16 cellular contexts compared by ENCODE assay signal in the genomic region with DNA sequence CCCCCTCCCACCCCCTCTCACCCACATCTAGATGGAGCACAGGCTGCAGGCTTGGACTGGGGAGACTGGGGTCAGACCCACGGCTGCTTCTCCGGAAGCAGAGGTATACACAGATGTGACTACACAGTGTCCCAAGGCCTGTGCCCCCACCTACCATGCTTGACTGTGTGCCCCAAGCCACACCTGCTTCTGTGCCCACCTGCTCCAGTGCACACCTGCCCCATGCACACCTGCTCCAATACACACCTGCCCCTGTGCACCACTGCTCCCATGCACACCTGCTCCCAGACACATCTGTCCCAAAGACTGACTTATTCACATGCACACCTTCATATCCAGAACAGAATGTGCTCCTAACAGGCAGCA. TPM values are rescaled to one million over a fixed set of nuclear protein-coding genes. Genes with fewer than 3 reads are reported as not detected.
A peak's percentile ranks its signal among the peaks of the same experiment; 100 is the strongest.
DNase-seq lines count a peak whose midpoint lies in the region; ATAC-seq and TF ChIP-seq lines count a peak whose summit lies in the region.
"Had no signal": no experiment of that assay in that cellular context is flagged by ENCODE, and none has a peak within 500 bp of the region (broad histone marks: within the 10 kb centered on the region; RNA-seq: fewer than 3 reads in every experiment).

No MANE protein-coding gene starts in this region.

- WGBS in sigmoid colon, 2 donors = 88 to 94% methylated on average over 2 of the region's 2 CpGs

- no peaks in the 10 kb centered on the region for H3K36me3 ChIP-seq in BE2C
- H3K36me3 ChIP-seq in BLaER1 treated with 17β-estradiol and CSF1 and Interleukin-3, amounts not matched to agents 10 nM and 100 nM = no peaks in the 10 kb centered on the region
- H3K36me3 ChIP-seq in lower lobe of right lung = no peaks in the 10 kb centered on the region
- H3K36me3 ChIP-seq in sigmoid colon = no peaks in the 10 kb centered on the region
- H3K36me3 ChIP-seq: SJSA1 had no signal

- TF ChIP-seq CTCF in BE2C (IDR thresholded peaks at IDR 0.05; ENCODE audit: low read depth, low read length) (no peak), lower lobe of right lung (IDR thresholded peaks at IDR 0.05) (no peak), sigmoid colon (IDR thresholded peaks at IDR 0.05) (no peak)

- H3K4me2 ChIP-seq in BLaER1 treated with 17β-estradiol and CSF1 and Interleukin-3, amounts not matched to agents 10 nM and 100 nM = peak overlapping the region in 7 of 11 experiments; percentile 72 to 100 (median 99); a peak in 12 of 22 replicates

- H3K4me3 ChIP-seq in BE2C (ENCODE audit: low read depth, low read length) = no peak overlapping the region
- no peak overlapping the region for H3K4me3 ChIP-seq in BLaER1 treated with 17β-estradiol and CSF1 and Interleukin-3, amounts not matched to agents 10 nM and 100 nM
- no peak overlapping the region for H3K4me3 ChIP-seq in lower lobe of right lung
- H3K4me3 ChIP-seq in sigmoid colon = no peak overlapping the region
- H3K4me3 ChIP-seq: K562, SJSA1 had no signal

- TF ChIP-seq POLR2A in sigmoid colon (IDR thresholded peaks at IDR 0.05) = no peak

- H4K20me1 ChIP-seq in BLaER1 treated with 17β-estradiol and CSF1 and Interleukin-3, amounts not matched to agents 10 nM and 100 nM = peaks cover 0 to 8% (median 0%) of the 10 kb centered on the region in 11 experiments; a peak in 1 of 22 replicates

- TF ChIP-seq EP300 in sigmoid colon (IDR thresholded peaks at IDR 0.05) = no peak

- H3K9me3 ChIP-seq in BE2C (no peaks in the 10 kb centered on the region), lower lobe of right lung (no peaks in the 10 kb centered on the region), sigmoid colon (no peaks in the 10 kb centered on the region)
- peaks cover 0 to 14% (median 4%) of the 10 kb centered on the region in 11 experiments; a peak in 5 of 22 replicates for H3K9me3 ChIP-seq in BLaER1 treated with 17β-estradiol and CSF1 and Interleukin-3, amounts not matched to agents 10 nM and 100 nM (replicated peaks in 1 of 11)
- H3K9me3 ChIP-seq: SJSA1 had no signal

- DNase-seq in BE2C (peak; percentile 1), lower lobe of right lung (peak; percentile 23), sigmoid colon (peak; percentile 50), cerebellar nuclear complex (lab: John Stamatoyannopoulos, UW) (no peak), NCI-H1436 treated with DMSO at 0.1 percent for 48 hours (lab: John Stamatoyannopoulos, UW) (no peak)
- DNase-seq: CD8-positive, alpha-beta T cell; DMS79 treated with DMSO at 0.1 percent for 48 hours; GOT3; NCI-H1930; NCI-H446 treated with DMSO at 0.1 percent for 48 hours; NK-92 treated with Interleukin-12 subunit alpha and Interleukin-12 subunit beta, amount 100 ng/mL, for 24 hours had no signal

- H3K4me1 ChIP-seq in BE2C = 0 out of 2 replicates have a peak, but pooled peaks cover 2% of the 10 kb centered on the region
- peaks cover 26 to 99% (median 87%) of the 10 kb centered on the region in 10 experiments for H3K4me1 ChIP-seq in BLaER1 treated with 17β-estradiol and CSF1 and Interleukin-3, amounts not matched to agents 10 nM and 100 nM
- peaks cover 6% of the 10 kb centered on the region for H3K4me1 ChIP-seq in lower lobe of right lung
- peaks cover 0 to 8% (median 6%) of the 10 kb centered on the region in 4 donors for H3K4me1 ChIP-seq in sigmoid colon

- H3K27ac ChIP-seq in BLaER1 treated with 17β-estradiol and CSF1 and Interleukin-3, amounts not matched to agents 10 nM and 100 nM = no peak overlapping the region
- H3K27ac ChIP-seq in lower lobe of right lung = no peak overlapping the region
- H3K27ac ChIP-seq in sigmoid colon = no peak overlapping the region
- H3K27ac ChIP-seq: SJSA1 had no signal

- no peak overlapping the region for H3K9ac ChIP-seq in BLaER1 treated with 17β-estradiol and CSF1 and Interleukin-3, amounts not matched to agents 10 nM and 100 nM

- intact Hi-C loops in lower lobe of right lung (cut with DNase I) = no loop called here
- intact Hi-C loops in sigmoid colon (cut with DNase I) = no loop called here

- H3K27me3 ChIP-seq in BE2C = no peaks in the 10 kb centered on the region
- peaks cover 0 to 35% (median 0%) of the 10 kb centered on the region in 11 experiments; a peak in 5 of 22 replicates for H3K27me3 ChIP-seq in BLaER1 treated with 17β-estradiol and CSF1 and Interleukin-3, amounts not matched to agents 10 nM and 100 nM
- no peaks in the 10 kb centered on the region for H3K27me3 ChIP-seq in lower lobe of right lung (ENCODE audit: low read depth)
- H3K27me3 ChIP-seq in sigmoid colon = no peaks in the 10 kb centered on the region
- H3K27me3 ChIP-seq: SJSA1 had no signal

- ATAC-seq in lower lobe of right lung (no peak), HG03565 (IDR thresholded peaks at IDR 0.05; ENCODE audit: unreplicated experiment) (no peak)
- ATAC-seq: CD8-positive, alpha-beta T cell; K562 had no signal

RNA-seq across cellular contexts. Expression of a gene that starts 5.5 kb away (rescaled TPM):
- 2.0 TPM for polyA plus RNA-seq in BE2C (2012; ENCODE audit: insufficient read depth, insufficient read length, low read depth)
- total RNA-seq in lower lobe of right lung (29.0 TPM), sigmoid colon (100 to 1,000 TPM in 1 of 4 donors, 10 to 100 TPM in 3; 24.2 to 168 (median 59.4) TPM)
- polyA plus RNA-seq in sigmoid colon = 10 to 100 TPM in 1 of 3 donors, 1 to 10 TPM in 2; 4.2 to 13.2 (median 4.4) TPM
- total RNA-seq: B cell had no signal

Comparison
In these comparisons a context has a peak if more than half of its experiments do, and no peak if none do; other contexts are left out.
1. DNase-seq: peak in BE2C (single experiment), lower lobe of right lung (single experiment) and sigmoid colon (single experiment); none in cerebellar nuclear complex (0 of 2) and NCI-H1436 treated with DMSO at 0.1 percent for 48 hours (single experiment).